In the genomic region with DNA sequence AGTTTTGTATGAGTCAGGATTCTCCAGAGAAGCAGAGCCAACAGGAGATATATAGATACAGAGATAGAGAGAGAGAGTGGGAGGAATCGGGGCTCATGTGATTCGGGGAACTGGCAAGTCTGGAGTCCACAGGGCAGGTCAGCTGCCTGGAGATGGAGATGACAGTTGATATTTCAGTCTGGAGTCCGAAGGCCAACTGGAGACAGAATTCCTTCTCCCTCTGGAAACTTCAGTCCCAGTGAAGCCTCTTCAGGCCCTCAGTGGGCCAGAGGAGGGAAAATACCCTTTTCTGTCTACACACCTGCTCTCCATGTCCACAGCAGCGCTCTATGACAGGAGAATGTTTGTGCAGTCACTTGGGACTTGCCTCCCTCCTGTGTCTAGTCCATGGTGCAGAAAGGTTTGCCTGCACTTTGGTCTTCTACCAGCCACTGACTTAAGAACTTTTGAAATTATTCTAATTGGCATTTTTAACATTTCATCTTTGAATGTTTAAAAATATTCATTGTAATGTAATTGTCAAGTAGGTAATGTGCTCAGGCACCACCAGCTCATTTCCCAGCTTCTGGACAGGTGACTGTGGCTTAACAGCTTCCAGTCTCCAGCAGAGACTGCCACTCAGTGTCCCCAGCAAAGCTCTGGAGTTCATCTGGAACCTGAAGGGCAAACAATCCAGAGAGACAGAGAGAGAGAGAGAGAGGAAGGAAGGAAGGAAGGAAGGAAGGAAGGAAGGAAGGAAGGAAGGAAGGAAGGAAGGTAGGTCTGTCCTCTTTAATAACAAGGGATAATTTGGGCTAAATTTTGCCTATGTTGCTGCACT, we compare ENCODE assay signal across 1 cellular context.
TF ChIP-seq lines count a peak whose summit lies in the region.

No MANE protein-coding gene starts in this region.

TF ChIP-seq in HepG2, 621 proteins besides CTCF, POLR2A, EP300 and RAD21 (continued from another document and continues in another):
- TF ChIP-seq HOMEZ (CRISPR knock-in tag; IDR thresholded peaks at IDR 0.05; ENCODE audit: low read depth) (0 out of 2 replicates have a peak, but pooled peaks have one; percentile 13), RFXANK (CRISPR knock-in tag; IDR thresholded peaks at IDR 0.05) (no peak), CBFB (CRISPR knock-in tag; IDR thresholded peaks at IDR 0.05) (no peak), ZNF124 (CRISPR knock-in tag; IDR thresholded peaks at IDR 0.05) (no peak), ZNF253 (CRISPR knock-in tag; IDR thresholded peaks at IDR 0.05; ENCODE audit: borderline replicate concordance) (no peak), FOXJ3 (CRISPR knock-in tag; IDR thresholded peaks at IDR 0.05; ENCODE audit: borderline replicate concordance) (peak; percentile 66), CBX1 (IDR thresholded peaks at IDR 0.05; ENCODE audit: low read depth) (no peak), ZNF546 (CRISPR knock-in tag; conservative IDR thresholded peaks at IDR 0.05) (no peak), ZMYM4 (CRISPR knock-in tag; IDR thresholded peaks at IDR 0.05) (peak; percentile 36; the same call in 1 of the 2 replicates), CSRNP2 (CRISPR knock-in tag; conservative IDR thresholded peaks at IDR 0.05; ENCODE audit: low read depth) (no peak), HMG20A (CRISPR knock-in tag; IDR thresholded peaks at IDR 0.05; ENCODE audit: borderline replicate concordance) (no peak; the same call in 1 of the 2 replicates), ZNF670 (CRISPR knock-in tag; IDR thresholded peaks at IDR 0.05; ENCODE audit: borderline replicate concordance) (0 out of 2 replicates have a peak, but pooled peaks have one; percentile 53), ZUFSP (CRISPR knock-in tag; IDR thresholded peaks at IDR 0.05; ENCODE audit: borderline replicate concordance) (no peak), SRY (CRISPR knock-in tag; IDR thresholded peaks at IDR 0.05) (no peak), YY1 (IDR thresholded peaks at IDR 0.05; ENCODE audit: insufficient read depth, insufficient replicate concordance, low read depth, low read length) (no peak), SP1 (IDR thresholded peaks at IDR 0.05) (no peak), SP1 (CRISPR knock-in tag; IDR thresholded peaks at IDR 0.05) (no peak), MEIS1 (CRISPR knock-in tag; IDR thresholded peaks at IDR 0.05; ENCODE audit: borderline replicate concordance) (no peak; the same call in 1 of the 2 replicates), CBX2 (IDR thresholded peaks at IDR 0.05; ENCODE audit: low read depth, low read length) (no peak), CBX2 (CRISPR knock-in tag; IDR thresholded peaks at IDR 0.05; ENCODE audit: low read depth) (no peak), ZNF570 (CRISPR knock-in tag; IDR thresholded peaks at IDR 0.05; ENCODE audit: borderline replicate concordance) (no peak), ZFP37 (CRISPR knock-in tag; IDR thresholded peaks at IDR 0.05; ENCODE audit: borderline replicate concordance) (peak; percentile 50; the same call in 1 of the 2 replicates), HDAC6 (IDR thresholded peaks at IDR 0.05; ENCODE audit: low read depth, low read length) (no peak), NR2F1 (CRISPR knock-in tag; IDR thresholded peaks at IDR 0.05) (no peak), RFX1 (IDR thresholded peaks at IDR 0.05) (no peak), PHF5A (CRISPR knock-in tag; IDR thresholded peaks at IDR 0.05; ENCODE audit: low read depth, unreplicated experiment) (no peak), PCBP2 (optimal IDR thresholded peaks at IDR 0.05; ENCODE audit: low read depth, low read length, poor library complexity, severe bottlenecking) (no peak), ARID3A (IDR thresholded peaks at IDR 0.05; ENCODE audit: low read depth, low read length) (no peak), SKI (IDR thresholded peaks at IDR 0.05; ENCODE audit: partially characterized antibody) (peak; percentile 24)
- TF ChIP-seq, protein P1, sequence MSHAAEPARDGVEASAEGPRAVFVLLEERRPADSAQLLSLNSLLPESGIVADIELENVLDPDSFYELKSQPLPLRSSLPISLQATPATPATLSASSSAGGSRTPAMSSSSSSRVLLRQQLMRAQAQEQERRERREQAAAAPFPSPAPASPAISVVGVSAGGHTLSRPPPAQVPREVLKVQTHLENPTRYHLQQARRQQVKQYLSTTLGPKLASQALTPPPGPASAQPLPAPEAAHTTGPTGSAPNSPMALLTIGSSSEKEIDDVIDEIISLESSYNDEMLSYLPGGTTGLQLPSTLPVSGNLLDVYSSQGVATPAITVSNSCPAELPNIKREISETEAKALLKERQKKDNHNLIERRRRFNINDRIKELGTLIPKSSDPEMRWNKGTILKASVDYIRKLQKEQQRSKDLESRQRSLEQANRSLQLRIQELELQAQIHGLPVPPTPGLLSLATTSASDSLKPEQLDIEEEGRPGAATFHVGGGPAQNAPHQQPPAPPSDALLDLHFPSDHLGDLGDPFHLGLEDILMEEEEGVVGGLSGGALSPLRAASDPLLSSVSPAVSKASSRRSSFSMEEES (CRISPR knock-in tag; IDR thresholded peaks at IDR 0.05) = peak; percentile 68; the same call in 1 of the 2 replicates
- TF ChIP-seq, protein P2, sequence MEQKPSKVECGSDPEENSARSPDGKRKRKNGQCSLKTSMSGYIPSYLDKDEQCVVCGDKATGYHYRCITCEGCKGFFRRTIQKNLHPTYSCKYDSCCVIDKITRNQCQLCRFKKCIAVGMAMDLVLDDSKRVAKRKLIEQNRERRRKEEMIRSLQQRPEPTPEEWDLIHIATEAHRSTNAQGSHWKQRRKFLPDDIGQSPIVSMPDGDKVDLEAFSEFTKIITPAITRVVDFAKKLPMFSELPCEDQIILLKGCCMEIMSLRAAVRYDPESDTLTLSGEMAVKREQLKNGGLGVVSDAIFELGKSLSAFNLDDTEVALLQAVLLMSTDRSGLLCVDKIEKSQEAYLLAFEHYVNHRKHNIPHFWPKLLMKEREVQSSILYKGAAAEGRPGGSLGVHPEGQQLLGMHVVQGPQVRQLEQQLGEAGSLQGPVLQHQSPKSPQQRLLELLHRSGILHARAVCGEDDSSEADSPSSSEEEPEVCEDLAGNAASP (CRISPR knock-in tag; IDR thresholded peaks at IDR 0.05; ENCODE audit: borderline replicate concordance) = no peak
- TF ChIP-seq, protein P3, sequence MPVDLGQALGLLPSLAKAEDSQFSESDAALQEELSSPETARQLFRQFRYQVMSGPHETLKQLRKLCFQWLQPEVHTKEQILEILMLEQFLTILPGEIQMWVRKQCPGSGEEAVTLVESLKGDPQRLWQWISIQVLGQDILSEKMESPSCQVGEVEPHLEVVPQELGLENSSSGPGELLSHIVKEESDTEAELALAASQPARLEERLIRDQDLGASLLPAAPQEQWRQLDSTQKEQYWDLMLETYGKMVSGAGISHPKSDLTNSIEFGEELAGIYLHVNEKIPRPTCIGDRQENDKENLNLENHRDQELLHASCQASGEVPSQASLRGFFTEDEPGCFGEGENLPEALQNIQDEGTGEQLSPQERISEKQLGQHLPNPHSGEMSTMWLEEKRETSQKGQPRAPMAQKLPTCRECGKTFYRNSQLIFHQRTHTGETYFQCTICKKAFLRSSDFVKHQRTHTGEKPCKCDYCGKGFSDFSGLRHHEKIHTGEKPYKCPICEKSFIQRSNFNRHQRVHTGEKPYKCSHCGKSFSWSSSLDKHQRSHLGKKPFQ (CRISPR knock-in tag; IDR thresholded peaks at IDR 0.05; ENCODE audit: insufficient replicate concordance) = no peak
- TF ChIP-seq, protein P4, sequence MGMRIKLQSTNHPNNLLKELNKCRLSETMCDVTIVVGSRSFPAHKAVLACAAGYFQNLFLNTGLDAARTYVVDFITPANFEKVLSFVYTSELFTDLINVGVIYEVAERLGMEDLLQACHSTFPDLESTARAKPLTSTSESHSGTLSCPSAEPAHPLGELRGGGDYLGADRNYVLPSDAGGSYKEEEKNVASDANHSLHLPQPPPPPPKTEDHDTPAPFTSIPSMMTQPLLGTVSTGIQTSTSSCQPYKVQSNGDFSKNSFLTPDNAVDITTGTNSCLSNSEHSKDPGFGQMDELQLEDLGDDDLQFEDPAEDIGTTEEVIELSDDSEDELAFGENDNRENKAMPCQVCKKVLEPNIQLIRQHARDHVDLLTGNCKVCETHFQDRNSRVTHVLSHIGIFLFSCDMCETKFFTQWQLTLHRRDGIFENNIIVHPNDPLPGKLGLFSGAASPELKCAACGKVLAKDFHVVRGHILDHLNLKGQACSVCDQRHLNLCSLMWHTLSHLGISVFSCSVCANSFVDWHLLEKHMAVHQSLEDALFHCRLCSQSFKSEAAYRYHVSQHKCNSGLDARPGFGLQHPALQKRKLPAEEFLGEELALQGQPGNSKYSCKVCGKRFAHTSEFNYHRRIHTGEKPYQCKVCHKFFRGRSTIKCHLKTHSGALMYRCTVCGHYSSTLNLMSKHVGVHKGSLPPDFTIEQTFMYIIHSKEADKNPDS (CRISPR knock-in tag; IDR thresholded peaks at IDR 0.05) = no peak
- TF ChIP-seq, protein P5, sequence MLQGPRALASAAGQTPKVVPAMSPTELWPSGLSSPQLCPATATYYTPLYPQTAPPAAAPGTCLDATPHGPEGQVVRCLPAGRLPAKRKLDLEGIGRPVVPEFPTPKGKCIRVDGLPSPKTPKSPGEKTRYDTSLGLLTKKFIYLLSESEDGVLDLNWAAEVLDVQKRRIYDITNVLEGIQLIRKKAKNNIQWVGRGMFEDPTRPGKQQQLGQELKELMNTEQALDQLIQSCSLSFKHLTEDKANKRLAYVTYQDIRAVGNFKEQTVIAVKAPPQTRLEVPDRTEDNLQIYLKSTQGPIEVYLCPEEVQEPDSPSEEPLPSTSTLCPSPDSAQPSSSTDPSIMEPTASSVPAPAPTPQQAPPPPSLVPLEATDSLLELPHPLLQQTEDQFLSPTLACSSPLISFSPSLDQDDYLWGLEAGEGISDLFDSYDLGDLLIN (CRISPR knock-in tag; IDR thresholded peaks at IDR 0.05; ENCODE audit: borderline replicate concordance) = no peak
- TF ChIP-seq, protein P6, sequence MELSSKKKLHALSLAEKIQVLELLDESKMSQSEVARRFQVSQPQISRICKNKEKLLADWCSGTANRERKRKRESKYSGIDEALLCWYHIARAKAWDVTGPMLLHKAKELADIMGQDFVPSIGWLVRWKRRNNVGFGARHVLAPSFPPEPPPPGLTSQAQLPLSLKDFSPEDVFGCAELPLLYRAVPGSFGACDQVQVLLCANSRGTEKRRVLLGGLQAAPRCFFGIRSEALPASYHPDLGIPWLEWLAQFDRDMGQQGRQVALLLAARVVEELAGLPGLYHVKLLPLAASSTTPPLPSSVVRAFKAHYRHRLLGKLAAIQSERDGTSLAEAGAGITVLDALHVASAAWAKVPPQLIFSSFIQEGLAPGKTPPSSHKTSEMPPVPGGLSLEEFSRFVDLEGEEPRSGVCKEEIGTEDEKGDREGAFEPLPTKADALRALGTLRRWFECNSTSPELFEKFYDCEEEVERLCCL (CRISPR knock-in tag; IDR thresholded peaks at IDR 0.05; ENCODE audit: borderline replicate concordance) = no peak
- TF ChIP-seq, protein P7, sequence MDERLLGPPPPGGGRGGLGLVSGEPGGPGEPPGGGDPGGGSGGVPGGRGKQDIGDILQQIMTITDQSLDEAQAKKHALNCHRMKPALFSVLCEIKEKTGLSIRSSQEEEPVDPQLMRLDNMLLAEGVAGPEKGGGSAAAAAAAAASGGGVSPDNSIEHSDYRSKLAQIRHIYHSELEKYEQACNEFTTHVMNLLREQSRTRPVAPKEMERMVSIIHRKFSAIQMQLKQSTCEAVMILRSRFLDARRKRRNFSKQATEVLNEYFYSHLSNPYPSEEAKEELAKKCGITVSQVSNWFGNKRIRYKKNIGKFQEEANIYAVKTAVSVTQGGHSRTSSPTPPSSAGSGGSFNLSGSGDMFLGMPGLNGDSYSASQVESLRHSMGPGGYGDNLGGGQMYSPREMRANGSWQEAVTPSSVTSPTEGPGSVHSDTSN (CRISPR knock-in tag; IDR thresholded peaks at IDR 0.05) = no peak
- TF ChIP-seq, protein P8, sequence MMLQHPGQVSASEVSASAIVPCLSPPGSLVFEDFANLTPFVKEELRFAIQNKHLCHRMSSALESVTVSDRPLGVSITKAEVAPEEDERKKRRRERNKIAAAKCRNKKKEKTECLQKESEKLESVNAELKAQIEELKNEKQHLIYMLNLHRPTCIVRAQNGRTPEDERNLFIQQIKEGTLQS (CRISPR knock-in tag; IDR thresholded peaks at IDR 0.05) = no peak
